17 cellular contexts compared by ENCODE assay signal in genomic region chr4:123557857-123558536, GRCh38.
"Had no signal": no experiment of that assay in that cellular context is flagged by ENCODE, and none has a peak within 500 bp of the region (broad histone marks: within the 10 kb centered on the region; RNA-seq: fewer than 3 reads in every experiment).

No MANE protein-coding gene starts in this region.

- DNase-seq: KBM-7, MM.1S, NCI-H1092 treated with DMSO at 0.1 percent for 48 hours, NCI-H1436, NCI-H187, NCI-H2029, NCI-H2081 treated with DMSO at 0.1 percent for 48 hours, NCI-H2171, NCI-H226, NCI-H446, NCI-H510A, NCI-H524 treated with DMSO at 0.1 percent for 48 hours, NCI-H69, NCI-H774, SHP77, SK-N-SH had no signal

- H3K27ac ChIP-seq: RWPE1 had no signal

- H3K9ac ChIP-seq: SK-N-SH had no signal

- H3K4me2 ChIP-seq: SK-N-SH had no signal

- H3K9me2 ChIP-seq: SK-N-SH had no signal

- H3K9me3 ChIP-seq: SK-N-SH had no signal
